Comparison of ENCODE assay signal across 2 cellular contexts in the genomic region with DNA sequence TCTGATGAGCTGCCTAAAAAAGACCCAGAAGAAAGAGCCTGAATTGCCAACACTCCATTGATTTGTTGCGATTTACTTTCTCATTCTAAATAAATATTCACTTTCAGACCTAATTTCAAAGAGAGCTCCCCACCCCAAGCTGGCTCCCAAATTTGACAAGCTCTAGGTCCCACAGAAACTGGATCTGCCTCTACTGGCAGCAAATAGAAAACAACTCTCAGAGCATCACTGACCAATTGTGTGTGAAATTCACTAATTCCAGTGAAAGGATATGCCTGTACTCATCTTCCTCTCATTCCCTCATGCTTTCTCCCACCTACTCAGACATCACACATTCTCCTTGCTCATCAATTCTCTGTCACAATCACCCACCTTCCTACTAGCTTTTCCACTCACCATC.
TF ChIP-seq lines count a peak whose summit lies in the region.

No MANE protein-coding gene starts in this region.

TF ChIP-seq in HEK293, 187 proteins besides CTCF, POLR2A, EP300 and RAD21:
- TF ChIP-seq PRDM1 (tag by site-specific recombination; IDR thresholded peaks at IDR 0.05) (peak; percentile 79), ZNF48 (tag by site-specific recombination; IDR thresholded peaks at IDR 0.05) (no peak)
TF ChIP-seq in HEK293: peak in this region for 1.

TF ChIP-seq in H1, 55 proteins besides CTCF, POLR2A, EP300 and RAD21:
- TF ChIP-seq ASH2L (IDR thresholded peaks at IDR 0.05; ENCODE audit: low read length) (peak; percentile 22), BACH1 (IDR thresholded peaks at IDR 0.05; ENCODE audit: low read length) (no peak)
